In the genomic region with DNA sequence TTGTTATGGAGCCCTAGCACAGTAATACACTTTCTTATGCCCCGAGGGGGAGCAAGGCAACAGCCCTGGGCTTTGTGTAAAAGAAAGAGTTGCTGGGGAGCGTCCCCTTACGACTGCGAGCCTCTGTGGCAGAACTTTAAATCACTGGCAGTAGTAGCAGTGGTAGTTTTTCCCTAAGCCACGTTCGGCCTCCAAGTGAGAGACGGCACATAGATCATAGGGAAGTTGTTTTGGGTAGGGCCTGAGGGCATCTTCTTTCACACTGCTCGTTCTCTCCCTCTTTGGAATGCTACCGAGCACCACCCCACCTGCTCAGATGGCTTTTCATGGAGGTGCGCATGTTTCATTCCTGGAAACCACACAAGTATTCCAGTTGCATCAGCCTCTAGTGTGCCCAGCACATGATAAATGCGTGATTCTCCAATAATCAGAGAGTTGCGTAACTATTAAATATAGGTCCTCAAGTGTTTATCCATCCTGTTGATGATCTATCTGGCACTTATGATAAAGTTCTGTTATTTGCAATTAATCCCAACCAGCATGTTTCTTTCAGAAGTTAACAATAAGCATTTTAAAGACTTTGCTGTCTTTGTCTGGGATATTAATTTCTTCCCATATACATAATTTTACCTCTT, we compare ENCODE assay signal across 21 cellular contexts. TPM values are rescaled to one million over a fixed set of nuclear protein-coding genes. Genes with fewer than 3 reads are reported as not detected.
DNase-seq lines count a peak whose midpoint lies in the region; ATAC-seq, FAIRE-seq and TF ChIP-seq lines count a peak whose summit lies in the region.
"Had no signal": no experiment of that assay in that cellular context is flagged by ENCODE, and none has a peak within 500 bp of the region (broad histone marks: within the 10 kb centered on the region; RNA-seq: fewer than 3 reads in every experiment).

No MANE protein-coding gene starts in this region.

- H3K27me3 Mint-ChIP-seq in MCF 10A (ENCODE audit: insufficient read depth, unreplicated experiment) (peaks cover 5% of the 10 kb centered on the region), type B pancreatic cell (peaks cover 3% of the 10 kb centered on the region)

- peaks cover 6% of the 10 kb centered on the region for H3K9me3 Mint-ChIP-seq in MCF 10A (ENCODE audit: unreplicated experiment)
- peaks cover 4% of the 10 kb centered on the region for H3K9me3 Mint-ChIP-seq in type B pancreatic cell

- intact Hi-C loops in mammary epithelial cell (cut with micrococcal nuclease) (no loop called here), MCF 10A (cut with micrococcal nuclease) (loop anchor here (10.0 kb wide), 1 partner anchor 197 kb away; a partner anchor contains a TSS), K562 (cut with micrococcal nuclease) (no loop called here), HepG2 (cut with micrococcal nuclease; ENCODE audit: unreplicated experiment) (no loop called here)

- H2AFZ ChIP-seq in mammary epithelial cell (ENCODE audit: low read depth, low read length): peak overlapping the region; percentile 41
- H2AFZ ChIP-seq in K562 (ENCODE audit: low read depth, low read length): 0 out of 2 replicates have a peak overlapping the region, but pooled peaks have one; percentile 52
- H2AFZ ChIP-seq in HepG2 (ENCODE audit: low read length): no peak overlapping the region

- CTCF ChIA-PET in mammary epithelial cell (lab: Charles Lee; ENCODE audit: low non-redundant PET) (no interaction called here), MCF 10A (lab: Yijun Ruan, JAX) (interaction anchor here (0.5 to 2.8 kb wide), 3 partner anchors 16 to 110 kb away, joined by 3 to 19 read pairs (median 3); no protein-coding TSS in a partner anchor), K562 (lab: Yijun Ruan, JAX; ENCODE audit: low intra/inter-chr PET ratio) (no interaction called here), HepG2 (lab: Yijun Ruan, JAX; ENCODE audit: low intra/inter-chr PET ratio, low total read pairs) (no interaction called here)

- dilution Hi-C loops in mammary epithelial cell (cut with HindIII; ENCODE audit: low sequenced_read_pairs): no loop called here

- H3K27me3 ChIP-seq in mammary epithelial cell (ENCODE audit: insufficient read depth, low read length): no peaks in the 10 kb centered on the region
- H3K27me3 ChIP-seq in K562 (ENCODE audit: control insufficient read depth in 2 of 2, insufficient read depth in 2 of 2, low read length in 2 of 2): peaks cover 2 to 15% of the 10 kb centered on the region in 2 experiments; a peak in 2 of 5 replicates
- peaks cover 0 to 6% of the 10 kb centered on the region in 2 experiments; a peak in 1 of 5 replicates for H3K27me3 ChIP-seq in HepG2 (ENCODE audit: control insufficient read depth in 1 of 2, insufficient read depth in 2 of 2, low read length in 2 of 2)
- H3K27me3 ChIP-seq: BE2C had no signal

- DNase-seq in mammary epithelial cell: no peak
- DNase-seq in MCF 10A (ENCODE audit: unreplicated experiment): no peak
- no peak for DNase-seq in K562 (ENCODE audit: extremely low read depth in 1 of 4, low spot score in 3 of 4)
- DNase-seq in HepG2 (ENCODE audit: low spot score): no peak
- DNase-seq in type B pancreatic cell (ENCODE audit: extremely low spot score, unreplicated experiment): no peak
- DNase-seq in pons (ENCODE audit: low spot score): no peak
- DNase-seq in HCEC 1CT: no peak
- DNase-seq: BE2C; Caco-2; CD4-positive, CD25-positive, alpha-beta regulatory T cell; GDM1; NCI-H1048; NCI-H1436 treated with DMSO at 0.1 percent for 48 hours; NCI-H2029; NCI-H2227 treated with DMSO at 0.1 percent for 48 hours; NCI-H510A treated with DMSO at 0.1 percent for 48 hours; NCI-H774; OCI-M1; Right ventricle myocardium superior; SK-N-SH had no signal

- FAIRE-seq in K562 (lab: Jason Lieb, UNC): no peak
- FAIRE-seq in HepG2 (lab: Jason Lieb, UNC): no peak

- H3K36me3 Mint-ChIP-seq in MCF 10A (ENCODE audit: insufficient read depth, unreplicated experiment) (no peaks in the 10 kb centered on the region), type B pancreatic cell (no peaks in the 10 kb centered on the region)
- H3K36me3 Mint-ChIP-seq: CD4-positive, CD25-positive, alpha-beta regulatory T cell had no signal

- H3K9me1 ChIP-seq in K562 (ENCODE audit: control insufficient read depth, insufficient read depth, low read length): no peaks in the 10 kb centered on the region

- H3K4me3 ChIP-seq in mammary epithelial cell (replicated peaks in 1 of 3; ENCODE audit: insufficient read depth in 1 of 3, low read depth in 2 of 3, low read length in 3 of 3): no peak overlapping the region
- H3K4me3 ChIP-seq in K562: no peak overlapping the region
- H3K4me3 ChIP-seq in HepG2 (replicated peaks in 1 of 3; ENCODE audit: insufficient read depth in 1 of 3, low read depth in 2 of 3, low read length in 3 of 3): no peak overlapping the region

- H3K27ac ChIP-seq in mammary epithelial cell (ENCODE audit: insufficient read depth, low read depth, low read length) (no peak overlapping the region), K562 (ENCODE audit: extremely low read depth, low read depth, low read length) (no peak overlapping the region), HepG2 (ENCODE audit: extremely low read length, insufficient read depth, low read length) (no peak overlapping the region)

- TF ChIP-seq POLR2A in K562 (conservative IDR thresholded peaks at IDR 0.05) (no peak), HepG2 (IDR thresholded peaks at IDR 0.05; ENCODE audit: insufficient read depth in 1 of 2, low read depth in 2 of 2, low read length in 2 of 2) (no peak)

- H3K79me2 ChIP-seq in mammary epithelial cell (ENCODE audit: insufficient read depth, low read length) (no peaks in the 10 kb centered on the region), K562 (ENCODE audit: control insufficient read depth, insufficient read depth, low read length) (no peaks in the 10 kb centered on the region), HepG2 (ENCODE audit: insufficient read depth, low read length) (no peaks in the 10 kb centered on the region)

- TF ChIP-seq CTCF in mammary epithelial cell (conservative IDR thresholded peaks at IDR 0.05 in 1 of 2, IDR thresholded peaks at IDR 0.05 in 1 of 2; ENCODE audit: extremely low read depth in 1 of 2, insufficient read depth in 1 of 2, low read depth in 1 of 2, low read length in 2 of 2): no peak
- TF ChIP-seq CTCF in MCF 10A (IDR thresholded peaks at IDR 0.05; ENCODE audit: unreplicated experiment): no peak
- no peak for TF ChIP-seq CTCF in K562 (IDR thresholded peaks at IDR 0.05 in 2 of 3, conservative IDR thresholded peaks at IDR 0.05 in 1 of 3; ENCODE audit: insufficient read depth in 2 of 3, low read depth in 1 of 3, low read length in 3 of 3)
- TF ChIP-seq CTCF in HepG2 (CRISPR knock-in tag; IDR thresholded peaks at IDR 0.05): no peak
- no peak for TF ChIP-seq CTCF in type B pancreatic cell (conservative IDR thresholded peaks at IDR 0.05)

- POLR2A ChIA-PET in MCF 10A (lab: Yijun Ruan, JAX) (no interaction called here), K562 (lab: Yijun Ruan, JAX) (no interaction called here), HepG2 (lab: Yijun Ruan, JAX) (no interaction called here)

- H3K9ac ChIP-seq in mammary epithelial cell (ENCODE audit: insufficient read depth, low read length) (no peak overlapping the region), K562 (ENCODE audit: insufficient read depth in 1 of 2, low read depth in 2 of 2, low read length in 2 of 2) (no peak overlapping the region), HepG2 (ENCODE audit: insufficient read depth, low read depth, low read length) (no peak overlapping the region)
- H3K9ac ChIP-seq: SK-N-SH had no signal

- TF ChIP-seq EP300 in K562 (IDR thresholded peaks at IDR 0.05; ENCODE audit: low read length): no peak
- no peak for TF ChIP-seq EP300 in HepG2 (IDR thresholded peaks at IDR 0.05; ENCODE audit: low read depth in 2 of 2, low read length in 2 of 2)
- no peak for TF ChIP-seq EP300 in HepG2 (CRISPR knock-in tag; IDR thresholded peaks at IDR 0.05; ENCODE audit: borderline replicate concordance)

- no peak for TF ChIP-seq RAD21 in K562 (CRISPR knock-in tag; conservative IDR thresholded peaks at IDR 0.05 in 1 of 2, IDR thresholded peaks at IDR 0.05 in 1 of 2)
- no peak for TF ChIP-seq RAD21 in HepG2 (CRISPR knock-in tag; IDR thresholded peaks at IDR 0.05)

- H3K4me3 Mint-ChIP-seq in MCF 10A (ENCODE audit: unreplicated experiment): no peak overlapping the region
- no peak overlapping the region for H3K4me3 Mint-ChIP-seq in type B pancreatic cell
- H3K4me3 Mint-ChIP-seq: CD4-positive, CD25-positive, alpha-beta regulatory T cell had no signal

- in situ Hi-C loops in mammary epithelial cell (cut with MboI; ENCODE audit: low sequenced_read_pairs in 2 of 2) (no loop called here), K562 (cut with MboI) (no loop called here), HepG2 (cut with HindIII; ENCODE audit: extremely low pct_ligation_motif_present, low pct_unique_long_range_greater_than_20kb) (no loop called here)

- peaks cover 8% of the 10 kb centered on the region for H3K4me1 Mint-ChIP-seq in MCF 10A (ENCODE audit: insufficient read depth, unreplicated experiment)
- no peaks in the 10 kb centered on the region for H3K4me1 Mint-ChIP-seq in type B pancreatic cell (ENCODE audit: unreplicated experiment)
- H3K4me1 Mint-ChIP-seq: CD4-positive, CD25-positive, alpha-beta regulatory T cell had no signal

- WGBS in mammary epithelial cell (ENCODE audit: low coverage, missing lambda C conversion rate): 48% methylated on average over 10 of the region's 12 CpGs
- WGBS in K562 (ENCODE audit: insufficient coverage, low coverage, missing lambda C conversion rate): 22% methylated on average over 12 of the region's 12 CpGs
- 63% methylated on average over 12 of the region's 12 CpGs for WGBS in HepG2 (ENCODE audit: low lambda C conversion rate)

- no peaks in the 10 kb centered on the region for H3K9me3 ChIP-seq in mammary epithelial cell (replicated peaks; ENCODE audit: insufficient read depth, low read length)
- H3K9me3 ChIP-seq in K562 (replicated peaks; ENCODE audit: control insufficient read depth, insufficient read depth, low read depth, low read length): peaks cover 4% of the 10 kb centered on the region; the same call in 1 of the 2 replicates
- no peaks in the 10 kb centered on the region for H3K9me3 ChIP-seq in HepG2 (ENCODE audit: low read length)
- H3K9me3 ChIP-seq: BE2C, Caco-2, SK-N-SH had no signal

- ATAC-seq in K562 (peak; percentile 75), HepG2 (no peak), HG03460 (IDR thresholded peaks at IDR 0.05; ENCODE audit: unreplicated experiment) (no peak)

- H4K20me1 ChIP-seq in mammary epithelial cell (ENCODE audit: insufficient read depth, low read length) (no peaks in the 10 kb centered on the region), K562 (replicated peaks; ENCODE audit: control insufficient read depth, insufficient read depth, low read length) (no peaks in the 10 kb centered on the region), HepG2 (ENCODE audit: insufficient read depth, low read length) (no peaks in the 10 kb centered on the region)

- H3K36me3 ChIP-seq in mammary epithelial cell (ENCODE audit: insufficient read depth, low read length): no peaks in the 10 kb centered on the region
- no peaks in the 10 kb centered on the region for H3K36me3 ChIP-seq in K562 (ENCODE audit: control insufficient read depth, insufficient read depth, low read length)
- no peaks in the 10 kb centered on the region for H3K36me3 ChIP-seq in HepG2 (replicated peaks in 1 of 2; ENCODE audit: control insufficient read depth in 1 of 2, insufficient read depth in 2 of 2, low read length in 2 of 2)
- H3K36me3 ChIP-seq: BE2C had no signal

- H3K4me1 ChIP-seq in mammary epithelial cell (ENCODE audit: insufficient read depth, low read length): no peaks in the 10 kb centered on the region
- H3K4me1 ChIP-seq in K562 (replicated peaks in 1 of 2; ENCODE audit: control insufficient read depth in 2 of 2, insufficient read depth in 2 of 2, low read length in 2 of 2): no peaks in the 10 kb centered on the region; a peak in 1 of 5 replicates
- peaks cover 10% of the 10 kb centered on the region; the same call in 1 of the 2 replicates for H3K4me1 ChIP-seq in HepG2 (ENCODE audit: insufficient read depth, low read length)
- H3K4me1 ChIP-seq: BE2C, Caco-2 had no signal

- no peak overlapping the region for H3K4me2 ChIP-seq in mammary epithelial cell (ENCODE audit: insufficient read depth, low read depth, low read length)
- no peak overlapping the region for H3K4me2 ChIP-seq in K562 (ENCODE audit: insufficient read depth, low read length)
- H3K4me2 ChIP-seq in HepG2 (ENCODE audit: low read depth, low read length): no peak overlapping the region
- H3K4me2 ChIP-seq: SK-N-SH had no signal

- H3K27ac Mint-ChIP-seq in MCF 10A (ENCODE audit: low read depth, unreplicated experiment) (no peak overlapping the region), type B pancreatic cell (peak overlapping the region; percentile 11)
- H3K27ac Mint-ChIP-seq: CD4-positive, CD25-positive, alpha-beta regulatory T cell had no signal

- no TSS peak for BruUV-seq in mammary epithelial cell (replicated peaks; lab: Mats Ljungman, UMichigan)
- no TSS peak for BruUV-seq in MCF 10A (replicated peaks; lab: Mats Ljungman, UMichigan)
- BruUV-seq in K562 (replicated peaks; lab: Mats Ljungman, UMichigan): no TSS peak
- no TSS peak for BruUV-seq in HepG2 (replicated peaks; lab: Mats Ljungman, UMichigan)

RNA-seq across cellular contexts. Expression of a gene that starts 7.0 kb away (rescaled TPM):
- total RNA-seq in mammary epithelial cell (10 to 100 TPM in 1 of 2 donors, 1 to 10 TPM in 1; 3.3 to 11.2 TPM), MCF 10A (2022) (0.42 and 0.61 TPM in 2 replicates), K562 (2014; rRNA removed) (not detected in 2 replicates), K562 (2014; rRNA removed; fragmentation: Illumina TruSeq; extraction: Trizol) (not detected in 2 replicates), K562 (2015; rRNA removed; fragmentation: Illumina TruSeq; extraction: Trizol) (0.04 TPM in 1 of 2 replicates, not detected in the other), K562 (2021) (0.13 and 0.18 TPM in 2 replicates), HepG2 (2016; rRNA removed; fragmentation: Illumina TruSeq; extraction: Trizol) (0.04 TPM in 1 of 2 replicates, not detected in the other), type B pancreatic cell (ENCODE audit: low replicate concordance) (20.1 and 22.9 TPM in 2 replicates)
- polyA plus RNA-seq in mammary epithelial cell (0.22 TPM), K562 (2011; rRNA removed) (not detected in 2 replicates), K562 (2014; fragmentation: Illumina TruSeq; extraction: Trizol) (0.03 TPM in 1 of 2 replicates, not detected in the other), K562 (2014; fragmentation: Nextera tagmentation; extraction: Ambion mirVana) (not detected), K562 (2014; rRNA removed) (not detected in 2 replicates), HepG2 (2011; rRNA removed) (0.01 TPM in 1 of 2 replicates, not detected in the other)
- 0.41 TPM for polyA minus RNA-seq in mammary epithelial cell
- not detected in 2 replicates for total RNA-seq in K562 (2011; cell fraction: chromatin; rRNA removed; ENCODE audit: low replicate concordance)
- total RNA-seq in K562 (2011; cell fraction: nucleolus; rRNA removed): not detected in 2 replicates
- not detected in 2 replicates for total RNA-seq in K562 (2011; cell fraction: nucleoplasm; rRNA removed)
- not detected in 2 replicates for polyA plus RNA-seq in K562 (2011; cell fraction: cytosol; rRNA removed)
- not detected in 2 replicates for polyA plus RNA-seq in K562 (2011; cell fraction: nucleus; rRNA removed)
- polyA plus RNA-seq in K562 (2012): 0.03 TPM in 2 replicates
- not detected in 2 replicates for polyA minus RNA-seq in K562 (2011; rRNA and poly(A)+ RNA removed)
- not detected in 2 replicates for polyA minus RNA-seq in K562 (2011; cell fraction: cytosol; rRNA and poly(A)+ RNA removed)
- not detected in 2 replicates for polyA minus RNA-seq in K562 (2011; cell fraction: nucleus; rRNA and poly(A)+ RNA removed)
- not detected in 2 replicates for total RNA-seq in HepG2 (2016; cell fraction: cytosol; rRNA removed; fragmentation: Illumina TruSeq; extraction: Trizol; ENCODE audit: low read depth)
- not detected in 2 replicates for total RNA-seq in HepG2 (2016; cell fraction: insoluble cytoplasmic fraction; rRNA removed; fragmentation: Illumina TruSeq; extraction: Trizol)
- 0.03 TPM in 1 of 2 replicates, not detected in the other for total RNA-seq in HepG2 (2016; cell fraction: membrane; rRNA removed; fragmentation: Illumina TruSeq; extraction: Trizol)
- 0.06 TPM in 1 of 2 replicates, not detected in the other for total RNA-seq in HepG2 (2016; cell fraction: nucleus; rRNA removed; fragmentation: Illumina TruSeq; extraction: Trizol)
- 0.01 TPM in 1 of 2 replicates, not detected in the other for polyA plus RNA-seq in HepG2 (2011; cell fraction: cytosol; rRNA removed)
- polyA plus RNA-seq in HepG2 (2011; cell fraction: nucleus; rRNA removed): not detected in 2 replicates
- polyA plus RNA-seq in HepG2 (2012): 0.04 TPM in 2 replicates
- 0.03 TPM in 1 of 2 replicates, not detected in the other for polyA plus RNA-seq in HepG2 (2016; cell fraction: cytosol; fragmentation: Illumina TruSeq; extraction: Trizol; ENCODE audit: low read depth)
- polyA plus RNA-seq in HepG2 (2016; cell fraction: insoluble cytoplasmic fraction; fragmentation: Illumina TruSeq; extraction: Trizol; ENCODE audit: low read depth): not detected in 2 replicates
- polyA plus RNA-seq in HepG2 (2016; cell fraction: membrane; fragmentation: Illumina TruSeq; extraction: Trizol; ENCODE audit: low read depth): not detected in 2 replicates
- 0.15 TPM in 2 replicates for polyA plus RNA-seq in HepG2 (2016; cell fraction: nucleus; fragmentation: Illumina TruSeq; extraction: Trizol; ENCODE audit: insufficient read depth, low read depth)
- 0.63 TPM in 1 of 2 replicates, not detected in the other for polyA minus RNA-seq in HepG2 (2011; rRNA and poly(A)+ RNA removed; ENCODE audit: low replicate concordance)
- polyA minus RNA-seq in HepG2 (2011; cell fraction: cytosol; rRNA and poly(A)+ RNA removed): not detected in 2 replicates
- polyA minus RNA-seq in HepG2 (2011; cell fraction: nucleus; rRNA and poly(A)+ RNA removed): 0.12 TPM in 1 of 2 replicates, not detected in the other

RNA-seq across cellular contexts. Expression of a gene that starts 45.7 kb away (rescaled TPM):
- 10 to 100 TPM; 41.8 to 70.6 TPM for total RNA-seq in mammary epithelial cell
- 30.7 TPM for polyA plus RNA-seq in mammary epithelial cell
- polyA minus RNA-seq in mammary epithelial cell: 50.5 TPM
- total RNA-seq in MCF 10A (2022): 117 and 134 TPM in 2 replicates
- total RNA-seq in K562 (2011; cell fraction: chromatin; rRNA removed; ENCODE audit: low replicate concordance): 81.0 and 127 TPM in 2 replicates
- total RNA-seq in K562 (2011; cell fraction: nucleolus; rRNA removed): 24.8 and 40.4 TPM in 2 replicates
- total RNA-seq in K562 (2011; cell fraction: nucleoplasm; rRNA removed): 67.7 and 90.5 TPM in 2 replicates
- 8.1 and 10.4 TPM in 2 replicates for total RNA-seq in K562 (2014; rRNA removed)
- 15.0 and 16.5 TPM in 2 replicates for total RNA-seq in K562 (2014; rRNA removed; fragmentation: Illumina TruSeq; extraction: Trizol)
- total RNA-seq in K562 (2015; rRNA removed; fragmentation: Illumina TruSeq; extraction: Trizol): 11.3 and 12.1 TPM in 2 replicates
- total RNA-seq in K562 (2021): 20.0 and 20.1 TPM in 2 replicates
- 22.5 and 37.3 TPM in 2 replicates for polyA plus RNA-seq in K562 (2011; rRNA removed)
- polyA plus RNA-seq in K562 (2011; cell fraction: cytosol; rRNA removed): 12.3 and 36.0 TPM in 2 replicates
- 44.1 and 66.0 TPM in 2 replicates for polyA plus RNA-seq in K562 (2011; cell fraction: nucleus; rRNA removed)
- 13.2 and 34.7 TPM in 2 replicates for polyA plus RNA-seq in K562 (2012)
- polyA plus RNA-seq in K562 (2014; fragmentation: Illumina TruSeq; extraction: Trizol): 16.8 and 19.6 TPM in 2 replicates
- polyA plus RNA-seq in K562 (2014; fragmentation: Nextera tagmentation; extraction: Ambion mirVana): 1 to 10 TPM; 7.1 to 8.1 TPM
- polyA plus RNA-seq in K562 (2014; rRNA removed): 9.0 and 10.5 TPM in 2 replicates
- 34.8 and 79.8 TPM in 2 replicates for polyA minus RNA-seq in K562 (2011; rRNA and poly(A)+ RNA removed)
- 17.4 and 37.8 TPM in 2 replicates for polyA minus RNA-seq in K562 (2011; cell fraction: cytosol; rRNA and poly(A)+ RNA removed)
- 39.9 and 102 TPM in 2 replicates for polyA minus RNA-seq in K562 (2011; cell fraction: nucleus; rRNA and poly(A)+ RNA removed)
- 51.1 and 78.6 TPM in 2 replicates for total RNA-seq in HepG2 (2016; rRNA removed; fragmentation: Illumina TruSeq; extraction: Trizol)
- 3.7 and 5.0 TPM in 2 replicates for total RNA-seq in HepG2 (2016; cell fraction: cytosol; rRNA removed; fragmentation: Illumina TruSeq; extraction: Trizol; ENCODE audit: low read depth)
- 48.9 and 73.2 TPM in 2 replicates for total RNA-seq in HepG2 (2016; cell fraction: insoluble cytoplasmic fraction; rRNA removed; fragmentation: Illumina TruSeq; extraction: Trizol)
- total RNA-seq in HepG2 (2016; cell fraction: membrane; rRNA removed; fragmentation: Illumina TruSeq; extraction: Trizol): 14.9 and 16.7 TPM in 2 replicates
- total RNA-seq in HepG2 (2016; cell fraction: nucleus; rRNA removed; fragmentation: Illumina TruSeq; extraction: Trizol): 63.1 and 69.1 TPM in 2 replicates
- 21.6 and 30.0 TPM in 2 replicates for polyA plus RNA-seq in HepG2 (2011; rRNA removed)
- 16.7 and 20.5 TPM in 2 replicates for polyA plus RNA-seq in HepG2 (2011; cell fraction: cytosol; rRNA removed)
- polyA plus RNA-seq in HepG2 (2011; cell fraction: nucleus; rRNA removed): 34.6 and 53.4 TPM in 2 replicates
- polyA plus RNA-seq in HepG2 (2012): 19.7 and 29.9 TPM in 2 replicates
- polyA plus RNA-seq in HepG2 (2016; cell fraction: cytosol; fragmentation: Illumina TruSeq; extraction: Trizol; ENCODE audit: low read depth): 2.3 and 2.5 TPM in 2 replicates
- 64.1 and 66.0 TPM in 2 replicates for polyA plus RNA-seq in HepG2 (2016; cell fraction: insoluble cytoplasmic fraction; fragmentation: Illumina TruSeq; extraction: Trizol; ENCODE audit: low read depth)
- 5.7 and 8.1 TPM in 2 replicates for polyA plus RNA-seq in HepG2 (2016; cell fraction: membrane; fragmentation: Illumina TruSeq; extraction: Trizol; ENCODE audit: low read depth)
- polyA plus RNA-seq in HepG2 (2016; cell fraction: nucleus; fragmentation: Illumina TruSeq; extraction: Trizol; ENCODE audit: insufficient read depth, low read depth): 37.6 and 38.9 TPM in 2 replicates
- 11.6 and 45.4 TPM in 2 replicates for polyA minus RNA-seq in HepG2 (2011; rRNA and poly(A)+ RNA removed; ENCODE audit: low replicate concordance)
- 32.8 and 36.6 TPM in 2 replicates for polyA minus RNA-seq in HepG2 (2011; cell fraction: cytosol; rRNA and poly(A)+ RNA removed)
- 99.5 and 125 TPM in 2 replicates for polyA minus RNA-seq in HepG2 (2011; cell fraction: nucleus; rRNA and poly(A)+ RNA removed)
- total RNA-seq in type B pancreatic cell (ENCODE audit: low replicate concordance): 53.9 and 87.6 TPM in 2 replicates
